In the genomic region with DNA sequence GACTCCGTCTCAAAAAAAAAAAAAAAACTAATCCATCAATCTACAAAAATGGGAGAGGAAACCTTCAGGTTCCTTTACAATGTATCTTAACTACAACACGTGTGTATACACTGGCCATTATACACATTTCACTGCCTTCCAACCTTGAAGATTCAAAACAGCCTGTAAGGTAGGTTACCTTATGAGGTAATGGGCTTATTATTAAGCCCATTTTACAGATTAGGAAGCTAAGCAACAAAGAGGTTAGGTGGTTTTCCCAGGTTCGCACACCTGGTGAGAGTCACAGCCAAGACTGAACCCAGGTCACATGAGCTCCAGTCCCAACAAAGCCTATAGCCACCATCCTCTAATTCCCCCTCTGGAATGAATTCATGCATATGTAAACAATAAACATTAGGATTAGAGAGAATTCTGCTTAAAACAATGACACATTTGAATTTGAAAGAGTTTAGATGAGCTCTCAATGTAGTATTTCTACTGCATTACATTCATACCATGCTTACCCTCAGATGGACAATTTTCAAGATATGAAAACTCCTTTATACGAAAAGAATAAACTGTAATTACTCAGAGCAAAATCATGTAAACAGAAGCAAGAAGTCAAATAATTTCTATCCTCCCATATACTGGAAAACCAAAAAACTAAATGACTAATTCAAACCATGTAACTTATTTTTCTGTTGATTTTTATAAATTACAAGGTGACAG, we compare ENCODE assay signal across 1 cellular context.
TF ChIP-seq lines count a peak whose summit lies in the region.

No MANE protein-coding gene starts in this region.

TF ChIP-seq in H1, 55 proteins besides CTCF, POLR2A, EP300 and RAD21:
- TF ChIP-seq POLR2AphosphoS5 (IDR thresholded peaks at IDR 0.05; ENCODE audit: low read depth, low read length) (no peak), KDM1A (IDR thresholded peaks at IDR 0.05; ENCODE audit: borderline replicate concordance, low read length) (0 out of 2 replicates have a peak, but pooled peaks have one; percentile 58), ZNF274 (IDR thresholded peaks at IDR 0.05; ENCODE audit: borderline replicate concordance, extremely low read depth, low read length) (no peak), TAF1 (IDR thresholded peaks at IDR 0.05; ENCODE audit: low read depth, low read length) (no peak), CEBPB (IDR thresholded peaks at IDR 0.05; ENCODE audit: low read depth, low read length) (no peak)
- TF ChIP-seq, protein P1, sequence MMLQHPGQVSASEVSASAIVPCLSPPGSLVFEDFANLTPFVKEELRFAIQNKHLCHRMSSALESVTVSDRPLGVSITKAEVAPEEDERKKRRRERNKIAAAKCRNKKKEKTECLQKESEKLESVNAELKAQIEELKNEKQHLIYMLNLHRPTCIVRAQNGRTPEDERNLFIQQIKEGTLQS (IDR thresholded peaks at IDR 0.05; ENCODE audit: insufficient read depth, low read depth, low read length) = no peak
- TF ChIP-seq, protein P2, sequence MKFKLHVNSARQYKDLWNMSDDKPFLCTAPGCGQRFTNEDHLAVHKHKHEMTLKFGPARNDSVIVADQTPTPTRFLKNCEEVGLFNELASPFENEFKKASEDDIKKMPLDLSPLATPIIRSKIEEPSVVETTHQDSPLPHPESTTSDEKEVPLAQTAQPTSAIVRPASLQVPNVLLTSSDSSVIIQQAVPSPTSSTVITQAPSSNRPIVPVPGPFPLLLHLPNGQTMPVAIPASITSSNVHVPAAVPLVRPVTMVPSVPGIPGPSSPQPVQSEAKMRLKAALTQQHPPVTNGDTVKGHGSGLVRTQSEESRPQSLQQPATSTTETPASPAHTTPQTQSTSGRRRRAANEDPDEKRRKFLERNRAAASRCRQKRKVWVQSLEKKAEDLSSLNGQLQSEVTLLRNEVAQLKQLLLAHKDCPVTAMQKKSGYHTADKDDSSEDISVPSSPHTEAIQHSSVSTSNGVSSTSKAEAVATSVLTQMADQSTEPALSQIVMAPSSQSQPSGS (IDR thresholded peaks at IDR 0.05; ENCODE audit: low read length) = no peak
